ENCODE assay signal across 8 cellular contexts in the genomic region with DNA sequence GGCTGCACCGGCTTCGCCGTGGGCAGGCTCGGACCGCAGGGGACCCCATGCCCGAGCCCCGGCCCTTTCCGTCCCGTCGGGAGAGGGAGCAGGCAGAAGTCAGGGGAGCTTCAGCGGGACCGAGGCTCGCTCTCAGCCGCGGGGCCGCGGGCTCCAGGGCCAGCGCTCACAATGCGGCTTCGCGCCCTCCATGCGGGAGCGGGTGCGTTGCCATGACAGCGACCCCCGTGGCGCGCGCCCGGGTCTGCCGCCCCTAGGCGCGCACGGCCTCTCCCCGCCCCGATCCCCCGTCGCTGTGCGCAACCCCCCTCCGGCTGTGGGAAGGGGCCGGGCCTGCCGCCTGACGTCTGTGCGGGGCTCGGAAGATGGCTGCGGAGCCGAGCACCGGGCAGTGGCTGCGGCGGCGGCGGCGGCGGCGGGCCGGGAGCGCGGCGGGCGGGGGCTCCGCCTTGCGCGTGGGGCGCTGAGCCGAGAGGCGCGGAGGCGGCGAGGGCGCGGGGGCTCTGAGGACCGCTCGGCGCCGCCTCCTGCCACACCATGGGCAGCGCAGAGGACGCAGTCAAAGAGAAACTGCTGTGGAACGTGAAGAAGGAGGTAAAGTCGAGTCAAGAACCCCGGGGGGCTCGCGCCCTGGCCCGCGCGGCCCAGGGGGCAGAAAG. TPM values are rescaled to one million over a fixed set of nuclear protein-coding genes. Genes with fewer than 3 reads are reported as not detected.
A peak's percentile ranks its signal among the peaks of the same experiment; 100 is the strongest.
DNase-seq lines count a peak whose midpoint lies in the region; ATAC-seq and TF ChIP-seq lines count a peak whose summit lies in the region.

A gene with protein sequence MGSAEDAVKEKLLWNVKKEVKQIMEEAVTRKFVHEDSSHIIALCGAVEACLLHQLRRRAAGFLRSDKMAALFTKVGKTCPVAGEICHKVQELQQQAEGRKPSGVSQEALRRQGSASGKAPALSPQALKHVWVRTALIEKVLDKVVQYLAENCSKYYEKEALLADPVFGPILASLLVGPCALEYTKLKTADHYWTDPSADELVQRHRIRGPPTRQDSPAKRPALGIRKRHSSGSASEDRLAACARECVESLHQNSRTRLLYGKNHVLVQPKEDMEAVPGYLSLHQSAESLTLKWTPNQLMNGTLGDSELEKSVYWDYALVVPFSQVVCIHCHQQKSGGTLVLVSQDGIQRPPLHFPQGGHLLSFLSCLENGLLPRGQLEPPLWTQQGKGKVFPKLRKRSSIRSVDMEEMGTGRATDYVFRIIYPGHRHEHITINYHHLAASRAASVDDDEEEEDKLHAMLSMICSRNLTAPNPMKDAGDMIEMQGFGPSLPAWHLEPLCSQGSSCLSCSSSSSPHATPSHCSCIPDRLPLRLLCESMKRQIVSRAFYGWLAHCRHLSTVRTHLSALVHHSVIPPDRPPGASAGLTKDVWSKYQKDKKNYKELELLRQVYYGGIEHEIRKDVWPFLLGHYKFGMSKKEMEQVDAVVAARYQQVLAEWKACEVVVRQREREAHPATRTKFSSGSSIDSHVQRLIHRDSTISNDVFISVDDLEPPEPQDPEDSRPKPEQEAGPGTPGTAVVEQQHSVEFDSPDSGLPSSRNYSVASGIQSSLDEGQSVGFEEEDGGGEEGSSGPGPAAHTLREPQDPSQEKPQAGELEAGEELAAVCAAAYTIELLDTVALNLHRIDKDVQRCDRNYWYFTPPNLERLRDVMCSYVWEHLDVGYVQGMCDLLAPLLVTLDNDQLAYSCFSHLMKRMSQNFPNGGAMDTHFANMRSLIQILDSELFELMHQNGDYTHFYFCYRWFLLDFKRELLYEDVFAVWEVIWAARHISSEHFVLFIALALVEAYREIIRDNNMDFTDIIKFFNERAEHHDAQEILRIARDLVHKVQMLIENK (plus strand): TSS at position 350 of the 659 bp plus-strand sequence. CDS start 188 bp downstream, at position 538.

- DNase-seq in HK-2 (ENCODE audit: unreplicated experiment) (peak; percentile 56), SJSA1 (ENCODE audit: low read depth in 1 of 2, low spot score in 2 of 2) (peak; percentile 35 to 64), foreskin melanocyte (no peak)
- peak; percentile 60 for DNase-seq in activated naive CD4-positive, alpha-beta T cell treated with anti-CD3 and anti-CD28 coated beads for 36 hours

- no peaks in the 10 kb centered on the region for H3K9me3 Mint-ChIP-seq in activated naive CD4-positive, alpha-beta T cell treated with anti-CD3 and anti-CD28 coated beads for 36 hours

- TF ChIP-seq POLR2A in gastroesophageal sphincter (IDR thresholded peaks at IDR 0.05) = no peak

- no CpG with 5 or more reads among the region's 85 CpGs for WGBS in gastroesophageal sphincter (ENCODE audit: low coverage in 1 of 2), 2 donors

- no peak for TF ChIP-seq EP300 in gastroesophageal sphincter (IDR thresholded peaks at IDR 0.05)

- TF ChIP-seq CTCF in GM12875 (IDR thresholded peaks at IDR 0.05; ENCODE audit: borderline replicate concordance, insufficient read depth, low read depth, low read length) (no peak), gastroesophageal sphincter (IDR thresholded peaks at IDR 0.05) (no peak), neutrophil (IDR thresholded peaks at IDR 0.05) (no peak)

- peak; percentile 77 for ATAC-seq in gastroesophageal sphincter

- H3K4me1 ChIP-seq in SJSA1 (replicated peaks) (peaks cover 9% of the 10 kb centered on the region), gastroesophageal sphincter (peaks cover 0 to 40% (median 5%) of the 10 kb centered on the region in 3 donors), neutrophil (ENCODE audit: control insufficient read depth in 1 of 2, insufficient read depth in 1 of 2, low read depth in 1 of 2, low read length in 1 of 2) (peaks cover 19 to 21% of the 10 kb centered on the region in 2 experiments)

- H3K27me3 ChIP-seq in SJSA1 (replicated peaks) (no peaks in the 10 kb centered on the region), gastroesophageal sphincter (no peaks in the 10 kb centered on the region), neutrophil (no peaks in the 10 kb centered on the region)

- peak within 1 kb of the TSS; percentile 100 for H3K4me3 Mint-ChIP-seq in activated naive CD4-positive, alpha-beta T cell treated with anti-CD3 and anti-CD28 coated beads for 36 hours

- H3K36me3 ChIP-seq in SJSA1 (peaks cover 40% of the 10 kb centered on the region), gastroesophageal sphincter (peaks cover 0 to 47% of the 10 kb centered on the region in 2 donors), neutrophil (peaks cover 14% of the 10 kb centered on the region)

- intact Hi-C loops in activated naive CD4-positive, alpha-beta T cell treated with anti-CD3 and anti-CD28 coated beads for 36 hours (cut with micrococcal nuclease) = loop anchor here (2.0 kb wide), 1 partner anchor 64 kb away; a partner anchor contains a TSS

- H3K27ac ChIP-seq in SJSA1 (0 out of 2 replicates have a peak within 1 kb of the TSS, but pooled peaks have one; percentile 42), gastroesophageal sphincter (peak within 1 kb of the TSS; percentile 76 to 95 (median 95)), neutrophil (peak within 1 kb of the TSS; percentile 83), temporal lobe (ENCODE audit: low read depth, low read length) (peak within 1 kb of the TSS; percentile 78)

- H3K9me3 ChIP-seq in SJSA1 (replicated peaks) = no peaks in the 10 kb centered on the region
- no peaks in the 10 kb centered on the region for H3K9me3 ChIP-seq in gastroesophageal sphincter
- H3K9me3 ChIP-seq in neutrophil = no peaks in the 10 kb centered on the region

- CTCF ChIA-PET in activated naive CD4-positive, alpha-beta T cell treated with anti-CD3 and anti-CD28 coated beads for 36 hours (lab: Charles Lee) = interaction anchor here (1.1 to 2.9 kb wide), 7 partner anchors 15 to 283 kb away, joined by 3 to 19 read pairs (median 7); a partner anchor contains a TSS

- H3K4me1 Mint-ChIP-seq in activated naive CD4-positive, alpha-beta T cell treated with anti-CD3 and anti-CD28 coated beads for 36 hours (ENCODE audit: low read depth) = peaks cover 15% of the 10 kb centered on the region

- H3K36me3 Mint-ChIP-seq in activated naive CD4-positive, alpha-beta T cell treated with anti-CD3 and anti-CD28 coated beads for 36 hours (ENCODE audit: low read depth) = peaks cover 17% of the 10 kb centered on the region

- peak within 1 kb of the TSS; percentile 96 for H3K27ac Mint-ChIP-seq in activated naive CD4-positive, alpha-beta T cell treated with anti-CD3 and anti-CD28 coated beads for 36 hours

- H3K4me3 ChIP-seq in GM12875 (ENCODE audit: low read depth, low read length) = peak within 1 kb of the TSS; percentile 92
- peak within 1 kb of the TSS; percentile 74 for H3K4me3 ChIP-seq in SJSA1
- H3K4me3 ChIP-seq in gastroesophageal sphincter = peak within 1 kb of the TSS; percentile 75 to 98
- H3K4me3 ChIP-seq in neutrophil (ENCODE audit: low read depth in 1 of 2, low read length in 1 of 2) = peak within 1 kb of the TSS; percentile 84 to 94

- H3K27me3 Mint-ChIP-seq in activated naive CD4-positive, alpha-beta T cell treated with anti-CD3 and anti-CD28 coated beads for 36 hours (ENCODE audit: low read depth) = no peaks in the 10 kb centered on the region

RNA-seq across cellular contexts. Expression of the gene that starts here (rescaled TPM):
- total RNA-seq in SJSA1 (2014; rRNA removed; shearing (Covaris generic)) = 14.8 and 18.6 TPM in 2 replicates
- 10 to 100 TPM; 20.3 to 22.0 TPM for total RNA-seq in activated naive CD4-positive, alpha-beta T cell treated with anti-CD3 and anti-CD28 coated beads for 36 hours
- total RNA-seq in gastroesophageal sphincter (10 to 100 TPM; 32.9 to 58.6 (median 47.4) TPM), temporal lobe (49.7 TPM)

Comparison
In these comparisons a context has a peak if more than half of its experiments do, and no peak if none do; other contexts are left out.
1. H3K27ac ChIP-seq: peak in every context shown above with its lines; median percentile 95 in gastroesophageal sphincter; 83 in neutrophil; 78 in temporal lobe; 42 in SJSA1.